In the genomic region with DNA sequence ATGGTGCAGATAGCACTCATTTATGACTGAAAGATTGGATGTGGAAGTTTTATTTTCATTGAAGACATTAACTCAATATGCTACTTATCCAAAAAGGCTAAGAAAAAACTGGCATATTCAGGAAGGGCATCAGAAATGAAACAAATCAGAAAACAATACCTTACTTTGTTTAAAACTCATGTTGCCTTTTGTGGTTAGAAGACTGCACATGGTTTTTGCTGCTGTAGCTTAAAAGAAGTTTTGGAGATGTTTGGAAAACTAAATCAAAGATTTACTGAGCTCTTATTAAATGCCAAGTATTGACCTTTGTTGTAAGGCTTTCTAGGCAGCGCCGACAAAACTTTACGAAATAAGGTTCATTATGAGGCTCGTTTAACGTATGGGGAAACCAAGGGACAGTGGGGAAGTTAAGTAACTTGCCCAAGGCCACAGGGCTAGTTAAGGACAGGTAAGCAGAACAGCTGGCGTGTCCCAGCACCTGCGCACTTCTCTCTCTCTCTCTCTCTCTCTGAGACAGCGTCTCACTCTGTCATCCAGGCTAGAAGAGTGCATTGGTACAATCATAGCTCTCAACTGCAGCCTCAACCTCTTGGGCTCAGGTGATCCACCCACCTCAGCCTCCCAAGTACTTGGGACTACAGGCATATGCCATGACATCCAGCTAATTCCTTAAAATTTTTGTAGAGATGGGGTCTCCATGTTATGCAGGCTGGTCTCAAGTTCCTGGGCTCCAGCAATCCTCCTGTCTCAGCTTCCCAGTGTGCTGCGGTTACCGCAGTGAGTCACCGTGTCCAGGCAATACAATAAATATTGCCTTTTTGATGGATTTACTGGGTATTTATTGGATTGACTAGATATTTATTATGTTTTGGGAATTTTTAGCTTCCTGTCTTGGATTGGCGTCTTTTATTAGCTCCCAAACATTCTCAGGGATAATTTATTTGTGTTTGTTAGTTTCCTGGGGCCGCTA, we compare ENCODE assay signal across 24 cellular contexts.
"Had no signal": no experiment of that assay in that cellular context is flagged by ENCODE, and none has a peak within 500 bp of the region (broad histone marks: within the 10 kb centered on the region; RNA-seq: fewer than 3 reads in every experiment).

No MANE protein-coding gene starts in this region.

- ATAC-seq: activated CD4-positive, alpha-beta T cell treated with anti-CD3 and anti-CD28 coated beads for 36 hours; activated T-cell treated with anti-CD3 and anti-CD28 coated beads, Interleukin-2, amount 50 U/mL, for 4 hours; lower lobe of right lung; naive thymus-derived CD4-positive, alpha-beta T cell; stimulated activated memory B cell treated with anti-CD40 and anti-IgM and Interleukin-4, amounts not matched to agents 10 μg/mL and 1 μg/mL and 100 μg/mL, for 72 hours; T-helper 17 cell had no signal

- H3K27ac Mint-ChIP-seq: activated B cell treated with CpG ODN at 0.5 μM for 24 hours; activated CD4-positive, alpha-beta T cell treated with anti-CD3 and anti-CD28 coated beads for 36 hours; activated naive CD8-positive, alpha-beta T cell treated with anti-CD3 and anti-CD28 coated beads for 36 hours; activated T-helper 2 cell treated with anti-CD3 and anti-CD28 coated beads, Interferon-gamma antibody, Interleukin-2, Interleukin-4, amounts not matched to agents 10 μg/mL and 5 μg/mL and 100 μg/mL, durations not matched to agents 14 hours and 24 hours and 36 hours; stimulated activated memory B cell treated with anti-CD40 and anti-IgM and Interleukin-4, amounts not matched to agents 10 μg/mL and 1 μg/mL and 100 μg/mL, for 72 hours; T-helper 17 cell had no signal

- H3K27me3 Mint-ChIP-seq: activated B cell treated with CpG ODN at 0.5 μM for 24 hours; activated CD4-positive, alpha-beta T cell treated with anti-CD3 and anti-CD28 coated beads for 36 hours; stimulated activated memory B cell treated with anti-CD40 and anti-IgM and Interleukin-4, amounts not matched to agents 10 μg/mL and 1 μg/mL and 100 μg/mL, for 72 hours; T-helper 17 cell had no signal

- H3K4me1 ChIP-seq: testis, uterus had no signal

- H3K4me1 Mint-ChIP-seq: stimulated activated memory B cell treated with anti-CD40 and anti-IgM and Interleukin-4, amounts not matched to agents 10 μg/mL and 1 μg/mL and 100 μg/mL, for 72 hours had no signal

- H3K4me3 ChIP-seq: lower lobe of right lung, sigmoid colon, smooth muscle cell, testis, uterus had no signal

- H3K9me3 ChIP-seq: sigmoid colon, testis, uterus had no signal

- DNase-seq: activated B cell treated with CpG ODN at 0.5 μM for 24 hours; activated CD4-positive, alpha-beta T cell treated with anti-CD3 and anti-CD28 coated beads for 36 hours; activated CD4-positive, alpha-beta T cell treated with anti-CD3 and anti-CD28 coated beads, Interleukin-2, amount 50 U/mL, for 4 hours; activated CD8-positive, alpha-beta memory T cell treated with anti-CD3 and anti-CD28 coated beads for 24 hours; activated CD8-positive, alpha-beta memory T cell treated with anti-CD3 and anti-CD28 coated beads, Interleukin-2, amount 50 U/mL, for 4 hours; activated naive CD4-positive, alpha-beta T cell treated with Interleukin-2 at 50 U/mL for 16 hours; activated naive CD8-positive, alpha-beta T cell treated with anti-CD3 and anti-CD28 coated beads for 36 hours; activated T-cell treated with anti-CD3 and anti-CD28 coated beads, Interleukin-2, amount 50 U/mL, for 4 hours; glutamatergic neuron; hippocampal formation; lower lobe of right lung; naive thymus-derived CD4-positive, alpha-beta T cell; occipital lobe; posterior cingulate gyrus; sigmoid colon; stimulated activated CD4-positive, alpha-beta T cell treated with anti-CD3 and anti-CD28 coated beads, Interleukin-15, amount 100 ng/mL, for 24 hours; T-helper 17 cell; testis; trophoblast cell; uterus had no signal

- H3K4me2 ChIP-seq: smooth muscle cell had no signal

- H3K36me3 ChIP-seq: lower lobe of right lung, sigmoid colon, uterus had no signal

- H3K4me3 Mint-ChIP-seq: activated B cell treated with CpG ODN at 0.5 μM for 24 hours; activated CD4-positive, alpha-beta T cell treated with anti-CD3 and anti-CD28 coated beads for 36 hours; activated naive CD8-positive, alpha-beta T cell treated with anti-CD3 and anti-CD28 coated beads for 36 hours; activated T-cell treated with anti-CD3 and anti-CD28 coated beads, Interleukin-2, amount 50 U/mL, for 4 hours; naive thymus-derived CD4-positive, alpha-beta T cell; neural crest cell; stimulated activated memory B cell treated with anti-CD40 and anti-IgM and Interleukin-4, amounts not matched to agents 10 μg/mL and 1 μg/mL and 100 μg/mL, for 72 hours; T-helper 17 cell had no signal

- H3K27me3 ChIP-seq: sigmoid colon, testis, uterus had no signal

- H3K27ac ChIP-seq: lower lobe of right lung, sigmoid colon, testis, uterus had no signal
